In the genomic region with DNA sequence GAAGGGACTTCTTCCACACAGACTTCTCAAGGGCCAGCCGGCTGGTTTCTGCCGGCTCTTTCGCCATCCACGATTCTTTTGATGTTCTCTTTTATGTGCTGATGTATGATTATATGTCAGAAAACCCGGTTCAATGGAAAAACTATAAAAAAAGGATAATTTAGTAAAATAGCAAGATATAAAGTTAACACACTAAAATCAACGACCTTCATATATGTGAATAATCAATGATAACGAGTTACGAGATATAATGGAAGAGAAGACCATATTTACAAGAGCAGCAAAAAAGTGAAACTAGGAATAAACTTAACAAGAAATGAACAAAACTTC, we compare ENCODE assay signal across 8 cellular contexts. TPM values are rescaled to one million over a fixed set of nuclear protein-coding genes. Genes with fewer than 3 reads are reported as not detected.
DNase-seq lines count a peak whose midpoint lies in the region; ATAC-seq and TF ChIP-seq lines count a peak whose summit lies in the region.

No MANE protein-coding gene starts in this region.

- peak overlapping the region; percentile 57 to 90 for H3K9ac ChIP-seq in mucosa of rectum (ENCODE audit: low read depth in 1 of 2, low read length in 2 of 2)

- peaks cover 32% of the 10 kb centered on the region for H3K27me3 Mint-ChIP-seq in central memory CD8-positive, alpha-beta T cell

- H3K36me3 ChIP-seq in left ventricle myocardium inferior (peaks cover 20% of the 10 kb centered on the region), mucosa of rectum (ENCODE audit: control insufficient read depth in 2 of 2, insufficient read depth in 2 of 2, low read length in 2 of 2) (peaks cover 0 to 14% of the 10 kb centered on the region in 2 donors), uterus (no peaks in the 10 kb centered on the region)

- no peaks in the 10 kb centered on the region for H3K9me3 Mint-ChIP-seq in central memory CD8-positive, alpha-beta T cell

- H3K27ac ChIP-seq in left ventricle myocardium inferior (replicated peaks), result peak overlapping the region; percentile 56
- peak overlapping the region in 1 of 2 donors; percentile 46 for H3K27ac ChIP-seq in mucosa of rectum (ENCODE audit: low read depth in 2 of 2, low read length in 2 of 2)
- peak overlapping the region; percentile 66 to 68 for H3K27ac ChIP-seq in uterus

- no peak for TF ChIP-seq POLR2A in uterus (IDR thresholded peaks at IDR 0.05)

- DNase-seq in left ventricle myocardium inferior, result no peak
- no peak for DNase-seq in left cardiac atrium
- no peak for DNase-seq in central memory CD8-positive, alpha-beta T cell (ENCODE audit: low spot score in 2 of 2)
- DNase-seq in uterus, result no peak
- no peak for DNase-seq in NCI-H1092 (lab: John Stamatoyannopoulos, UW)
- DNase-seq in SKM-1 treated with dmso at 0.1 percent for 144 hours (lab: John Stamatoyannopoulos, UW; ENCODE audit: unreplicated experiment), result no peak
- no peak for DNase-seq in NCI-H1694 treated with DMSO at 0.1 percent for 48 hours (lab: John Stamatoyannopoulos, UW)

- peak overlapping the region; percentile 82 for H3K4me3 Mint-ChIP-seq in central memory CD8-positive, alpha-beta T cell

- H3K27ac Mint-ChIP-seq in central memory CD8-positive, alpha-beta T cell (ENCODE audit: low read depth), result peak overlapping the region; percentile 91

- ATAC-seq in left cardiac atrium, result no peak
- ATAC-seq in central memory CD8-positive, alpha-beta T cell (replicated peaks; ENCODE audit: extremely low read depth, poor library complexity, severe bottlenecking), result no peak

- H3K27me3 ChIP-seq in left ventricle myocardium inferior (ENCODE audit: low read depth) (peaks cover 9% of the 10 kb centered on the region), mucosa of rectum (ENCODE audit: control insufficient read depth in 2 of 2, insufficient read depth in 2 of 2, low read length in 2 of 2) (peaks cover 0 to 3% of the 10 kb centered on the region in 2 donors), uterus (no peaks in the 10 kb centered on the region)

- H3K4me1 ChIP-seq in left ventricle myocardium inferior, result peaks cover 43% of the 10 kb centered on the region
- H3K4me1 ChIP-seq in mucosa of rectum (ENCODE audit: control insufficient read depth in 2 of 2, insufficient read depth in 2 of 2, low read length in 2 of 2), result peaks cover 0 to 2% of the 10 kb centered on the region in 2 donors
- H3K4me1 ChIP-seq in uterus, result peaks cover 0 to 6% of the 10 kb centered on the region in 2 donors

- H3K36me3 Mint-ChIP-seq in central memory CD8-positive, alpha-beta T cell (ENCODE audit: insufficient read depth), result peaks cover 7% of the 10 kb centered on the region

- H3K9me3 ChIP-seq in left ventricle myocardium inferior (replicated peaks) (no peaks in the 10 kb centered on the region), mucosa of rectum (ENCODE audit: control insufficient read depth in 2 of 2, low read length in 2 of 2) (no peaks in the 10 kb centered on the region), uterus (no peaks in the 10 kb centered on the region)

- intact Hi-C loops in left ventricle myocardium inferior (cut with micrococcal nuclease) (no loop called here), left cardiac atrium (cut with DNase I) (loop anchor here in 1 of 2 donors (5.0 kb wide), 1 partner anchor 42 kb away; a partner anchor contains a TSS), uterus (cut with DNase I; ENCODE audit: low total_unique reads) (no loop called here)

- H3K4me3 ChIP-seq in left ventricle myocardium inferior (peak overlapping the region; percentile 86), mucosa of rectum (ENCODE audit: low read length in 2 of 2) (peak overlapping the region; percentile 88 to 95), uterus (peak overlapping the region; percentile 72 to 89)

- H3K4me1 Mint-ChIP-seq in central memory CD8-positive, alpha-beta T cell, result peaks cover 40% of the 10 kb centered on the region

- TF ChIP-seq CTCF in left ventricle myocardium inferior (IDR thresholded peaks at IDR 0.05; ENCODE audit: borderline replicate concordance) (no peak), uterus (IDR thresholded peaks at IDR 0.05) (no peak)

RNA-seq across cellular contexts. Expression of a gene that starts 0.5 kb away (rescaled TPM):
- 1.8 TPM for total RNA-seq in left ventricle myocardium inferior
- total RNA-seq in left cardiac atrium, result 1 to 10 TPM; 2.6 to 3.7 TPM
- 10 to 100 TPM in 2 of 4 donors, 1 to 10 TPM in 2; 3.8 to 22.2 (median 8.4) TPM for total RNA-seq in uterus

RNA-seq across cellular contexts. Expression of a gene that starts 43.2 kb away (rescaled TPM):
- total RNA-seq in left ventricle myocardium inferior (1.5 TPM), left cardiac atrium (1 to 10 TPM; 1.1 to 1.2 TPM), uterus (10 to 100 TPM in 1 of 4 donors, 1 to 10 TPM in 1, under 1 TPM in 1, not detected in 1; 0.26 to 21.3 (median 7.5) TPM)

RNA-seq across cellular contexts. Expression of a gene that starts 50.3 kb away (rescaled TPM):
- total RNA-seq in left ventricle myocardium inferior (4.1 TPM), left cardiac atrium (1 to 10 TPM; 3.2 to 4.6 TPM), uterus (10 to 100 TPM in 1 of 4 donors, 1 to 10 TPM in 2, under 1 TPM in 1; 0.29 to 12.3 (median 5.1) TPM)
